ENCODE assay signal across 2 cellular contexts in genomic region chr3:71513081-71513480, GRCh38.
TF ChIP-seq lines count a peak whose summit lies in the region.

No MANE protein-coding gene starts in this region.

TF ChIP-seq in A549, 52 proteins besides CTCF, POLR2A, EP300 and RAD21:
- TF ChIP-seq FOSB (CRISPR knock-in tag; IDR thresholded peaks at IDR 0.05) (no peak), KDM1A (IDR thresholded peaks at IDR 0.05; ENCODE audit: low read depth) (no peak), PHF8 (IDR thresholded peaks at IDR 0.05; ENCODE audit: borderline replicate concordance, low read depth) (no peak), ESRRA (IDR thresholded peaks at IDR 0.05; ENCODE audit: borderline replicate concordance, low read length) (no peak), RNF2 (IDR thresholded peaks at IDR 0.05; ENCODE audit: borderline replicate concordance, low read depth) (no peak), CHD2 (IDR thresholded peaks at IDR 0.05; ENCODE audit: low read length, partially characterized antibody) (no peak), USF2 (IDR thresholded peaks at IDR 0.05) (no peak), MAFK (IDR thresholded peaks at IDR 0.05; ENCODE audit: partially characterized antibody) (no peak)
- TF ChIP-seq, protein P1, sequence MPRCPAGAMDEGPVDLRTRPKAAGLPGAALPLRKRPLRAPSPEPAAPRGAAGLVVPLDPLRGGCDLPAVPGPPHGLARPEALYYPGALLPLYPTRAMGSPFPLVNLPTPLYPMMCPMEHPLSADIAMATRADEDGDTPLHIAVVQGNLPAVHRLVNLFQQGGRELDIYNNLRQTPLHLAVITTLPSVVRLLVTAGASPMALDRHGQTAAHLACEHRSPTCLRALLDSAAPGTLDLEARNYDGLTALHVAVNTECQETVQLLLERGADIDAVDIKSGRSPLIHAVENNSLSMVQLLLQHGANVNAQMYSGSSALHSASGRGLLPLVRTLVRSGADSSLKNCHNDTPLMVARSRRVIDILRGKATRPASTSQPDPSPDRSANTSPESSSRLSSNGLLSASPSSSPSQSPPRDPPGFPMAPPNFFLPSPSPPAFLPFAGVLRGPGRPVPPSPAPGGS (IDR thresholded peaks at IDR 0.05), result no peak

TF ChIP-seq in IMR-90, 13 proteins besides CTCF, POLR2A, EP300 and RAD21:
- TF ChIP-seq MAFK (IDR thresholded peaks at IDR 0.05; ENCODE audit: low read depth, low read length) (no peak), SMC3 (IDR thresholded peaks at IDR 0.05; ENCODE audit: low read depth, low read length) (no peak), RFX5 (IDR thresholded peaks at IDR 0.05; ENCODE audit: low read depth, low read length) (no peak), BHLHE40 (IDR thresholded peaks at IDR 0.05; ENCODE audit: low read depth, low read length) (no peak), ELK1 (IDR thresholded peaks at IDR 0.05; ENCODE audit: borderline replicate concordance, low read depth, low read length) (no peak), FOS (IDR thresholded peaks at IDR 0.05; ENCODE audit: low read depth, low read length) (no peak), CHD1 (IDR thresholded peaks at IDR 0.05; ENCODE audit: low read depth, low read length) (no peak), RCOR1 (IDR thresholded peaks at IDR 0.05; ENCODE audit: insufficient replicate concordance, low read length) (no peak), NFE2L2 (IDR thresholded peaks at IDR 0.05; ENCODE audit: low read depth, low read length) (no peak), MAZ (IDR thresholded peaks at IDR 0.05; ENCODE audit: borderline replicate concordance, low read depth, low read length) (no peak), CEBPB (IDR thresholded peaks at IDR 0.05; ENCODE audit: low read depth, low read length) (no peak), MXI1 (IDR thresholded peaks at IDR 0.05; ENCODE audit: borderline replicate concordance, low read depth, low read length) (no peak), USF2 (IDR thresholded peaks at IDR 0.05; ENCODE audit: low read depth, low read length) (no peak)
